ENCODE assay signal across 17 cellular contexts in genomic region chr5:117731445-117731844, GRCh38.
DNase-seq lines count a peak whose midpoint lies in the region; ATAC-seq and TF ChIP-seq lines count a peak whose summit lies in the region.
"Had no signal": no experiment of that assay in that cellular context is flagged by ENCODE, and none has a peak within 500 bp of the region (broad histone marks: within the 10 kb centered on the region; RNA-seq: fewer than 3 reads in every experiment).

No MANE protein-coding gene starts in this region.

- peak overlapping the region in 2 of 3 experiments; percentile 41 to 77 for H3K27ac Mint-ChIP-seq in nephron
- H3K27ac Mint-ChIP-seq: activated T-cell treated with anti-CD3 and anti-CD28 coated beads, Interleukin-2, amount 50 U/mL, for 24 hours; dendritic cell treated with granulocyte-macrophage colony-stimulating factor and Interleukin-4, amounts not matched to agents 40 ng/mL and 50 ng/mL, for 4 days; T-helper 1 cell treated with Interleukin-12 subunit alpha and Interleukin-12 subunit beta and Interleukin-4 antibody, amounts not matched to agents 30 μg/mL and 1 μg/mL, for 36 hours had no signal

- in situ Hi-C loops in G401 (cut with HindIII; ENCODE audit: low sequenced_read_pairs) (no loop called here), ACHN (cut with HindIII; ENCODE audit: low pct_ligation_motif_present, low pct_unique_long_range_greater_than_20kb, low sequenced_read_pairs) (no loop called here)

- TF ChIP-seq CTCF in nephron (IDR thresholded peaks at IDR 0.05; ENCODE audit: unreplicated experiment in 3 of 3): no peak

- H3K4me3 Mint-ChIP-seq in nephron: no peak overlapping the region
- H3K4me3 Mint-ChIP-seq: activated T-cell treated with anti-CD3 and anti-CD28 coated beads, Interleukin-2, amount 50 U/mL, for 24 hours; dendritic cell treated with granulocyte-macrophage colony-stimulating factor and Interleukin-4, amounts not matched to agents 40 ng/mL and 50 ng/mL, for 4 days; T-helper 1 cell treated with Interleukin-12 subunit alpha and Interleukin-12 subunit beta and Interleukin-4 antibody, amounts not matched to agents 30 μg/mL and 1 μg/mL, for 36 hours had no signal

- no peaks in the 10 kb centered on the region for H3K27me3 Mint-ChIP-seq in nephron (ENCODE audit: low read depth)
- H3K27me3 Mint-ChIP-seq: activated T-cell treated with anti-CD3 and anti-CD28 coated beads, Interleukin-2, amount 50 U/mL, for 24 hours; dendritic cell treated with granulocyte-macrophage colony-stimulating factor and Interleukin-4, amounts not matched to agents 40 ng/mL and 50 ng/mL, for 4 days had no signal

- peaks cover 2% of the 10 kb centered on the region for H3K9me3 Mint-ChIP-seq in nephron
- H3K9me3 Mint-ChIP-seq: T-helper 1 cell treated with Interleukin-12 subunit alpha and Interleukin-12 subunit beta and Interleukin-4 antibody, amounts not matched to agents 30 μg/mL and 1 μg/mL, for 36 hours had no signal

- no peaks in the 10 kb centered on the region for H3K36me3 Mint-ChIP-seq in nephron (ENCODE audit: low read depth)

- no peak for ATAC-seq in HG03135 (IDR thresholded peaks at IDR 0.05; ENCODE audit: unreplicated experiment)

- H3K4me1 Mint-ChIP-seq in nephron: peaks cover 21% of the 10 kb centered on the region

- DNase-seq in G401 (ENCODE audit: low spot score) (peak; percentile 41), NCI-H2081 (lab: John Stamatoyannopoulos, UW) (peak; percentile 35 to 78), cerebellum (ENCODE audit: low spot score) (peak; percentile 13), ACHN (no peak)
- no peak for DNase-seq in activated CD8-positive, alpha-beta memory T cell treated with anti-CD3 and anti-CD28 coated beads for 24 hours
- DNase-seq: activated T-cell treated with anti-CD3 and anti-CD28 coated beads, Interleukin-2, amount 50 U/mL, for 24 hours; EL; HCEC 1CT; NCI-H146; NCI-H2171 treated with DMSO at 0.1 percent for 48 hours; NCI-H748 treated with DMSO at 0.1 percent for 48 hours; stimulated activated CD4-positive, alpha-beta T cell treated with anti-CD3 and anti-CD28 coated beads, Interleukin-4, amount 100 ng/mL, for 4 hours; stimulated activated naive CD4-positive, alpha-beta T cell had no signal

Comparison
In these comparisons a context has a peak if more than half of its experiments do, and no peak if none do; other contexts are left out.
1. DNase-seq: peak in G401 (single experiment), NCI-H2081 (2 of 2) and cerebellum (single experiment); none in ACHN (single experiment) and activated CD8-positive, alpha-beta memory T cell treated with anti-CD3 and anti-CD28 coated beads for 24 hours (single experiment).